Comparison of ENCODE assay signal across 35 cellular contexts in the genomic region with DNA sequence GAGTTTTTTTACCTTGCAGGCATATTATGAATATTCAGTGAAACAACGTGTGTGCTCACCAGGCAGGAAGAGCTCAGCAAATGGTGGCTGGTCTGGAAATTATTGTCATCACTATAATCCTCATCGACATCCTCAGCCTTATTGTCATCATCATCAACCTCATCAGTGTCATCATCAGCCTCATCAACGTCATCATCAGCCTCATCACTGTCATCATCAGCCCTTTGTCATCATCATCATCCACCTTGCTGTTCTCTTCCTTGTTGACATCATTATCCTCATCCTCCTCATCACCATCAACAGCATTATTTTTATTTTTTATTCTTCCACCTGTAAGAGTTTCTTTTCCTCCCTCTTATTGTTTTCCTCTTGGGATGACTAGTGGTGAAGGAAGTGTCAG.
"Had no signal": no experiment of that assay in that cellular context is flagged by ENCODE, and none has a peak within 500 bp of the region (broad histone marks: within the 10 kb centered on the region; RNA-seq: fewer than 3 reads in every experiment).

No MANE protein-coding gene starts in this region.

- H3K27me3 ChIP-seq: body of pancreas, brain microvascular endothelial cell, breast epithelium had no signal

- H3K4me1 Mint-ChIP-seq: activated CD4-positive, alpha-beta memory T cell treated with anti-CD3 and anti-CD28 coated beads, Interleukin-2, amount 10 ng/mL, durations not matched to agents 7 days and 5 days; activated CD4-positive, alpha-beta T cell treated with anti-CD3 and anti-CD28 coated beads, Interleukin-2, amount 10 ng/mL, durations not matched to agents 7 days and 5 days; activated CD8-positive, alpha-beta memory T cell treated with anti-CD3 and anti-CD28 coated beads, Interleukin-2, amount 10 ng/mL, durations not matched to agents 7 days and 5 days; activated naive CD8-positive, alpha-beta T cell treated with anti-CD3 and anti-CD28 coated beads for 36 hours; activated T-helper 17 cell treated with anti-CD3 and anti-CD28 coated beads, Interleukin-2, amount 50 U/mL, for 72 hours had no signal

- DNase-seq: activated B cell treated with CpG ODN at 0.5 μM for 24 hours; activated CD4-positive, alpha-beta memory T cell treated with anti-CD3 and anti-CD28 coated beads, Interleukin-2, amount 10 ng/mL, durations not matched to agents 7 days and 5 days; activated CD4-positive, alpha-beta T cell treated with anti-CD3 and anti-CD28 coated beads for 4 hours; activated CD4-positive, alpha-beta T cell treated with anti-CD3 and anti-CD28 coated beads, Interleukin-2, amount 10 ng/mL, durations not matched to agents 7 days and 5 days; activated CD4-positive, alpha-beta T cell treated with anti-CD3 and anti-CD28 coated beads, Interleukin-2, amount 50 U/mL, for 48 hours; activated CD4-positive, CD25-positive, alpha-beta regulatory T cell treated with anti-CD3 and anti-CD28 coated beads, Interleukin-2, amount 50 U/mL, for 72 hours; activated CD8-positive, alpha-beta memory T cell treated with anti-CD3 and anti-CD28 coated beads, Interleukin-2, amount 10 ng/mL, durations not matched to agents 7 days and 5 days; activated CD8-positive, alpha-beta memory T cell treated with anti-CD3 and anti-CD28 coated beads, Interleukin-2, amount 50 U/mL, for 48 hours; activated CD8-positive, alpha-beta T cell treated with anti-CD3 and anti-CD28 coated beads, Interleukin-2, amount 10 ng/mL, durations not matched to agents 7 days and 5 days; activated effector memory CD4-positive, alpha-beta T cell treated with anti-CD3 and anti-CD28 coated beads, Interleukin-2, amount 50 U/mL, for 16 hours; activated gamma-delta T cell treated with Interleukin-2 at 50 U/mL for 16 hours; activated naive CD4-positive, alpha-beta T cell; activated naive CD4-positive, alpha-beta T cell treated with anti-CD3 and anti-CD28 coated beads for 36 hours; activated naive CD4-positive, alpha-beta T cell treated with anti-CD3 and anti-CD28 coated beads, Interleukin-2, amount 50 U/mL, for 16 hours; activated naive CD8-positive, alpha-beta T cell treated with anti-CD3 and anti-CD28 coated beads for 36 hours; activated T-cell treated with anti-CD3 and anti-CD28 coated beads, Interleukin-2, amount 50 U/mL, for 24 hours; activated T-cell treated with anti-CD3 and anti-CD28 coated beads, Interleukin-2, amount 50 U/mL, for 72 hours; adrenal gland; amniotic stem cell; aorta; body of pancreas; brain microvascular endothelial cell; central memory CD4-positive, alpha-beta T cell; T-helper 1 cell; T-helper 2 cell; T-helper 9 cell had no signal

- FAIRE-seq: astrocyte, TTC549 had no signal

- H3K4me1 ChIP-seq: adrenal gland, body of pancreas, breast epithelium had no signal

- H3K36me3 ChIP-seq: adrenal gland, brain microvascular endothelial cell, breast epithelium had no signal

- H3K9me3 Mint-ChIP-seq: activated B cell treated with CpG ODN at 0.5 μM for 24 hours; activated CD4-positive, alpha-beta memory T cell treated with anti-CD3 and anti-CD28 coated beads, Interleukin-2, amount 10 ng/mL, durations not matched to agents 7 days and 5 days; activated CD4-positive, alpha-beta T cell treated with anti-CD3 and anti-CD28 coated beads, Interleukin-2, amount 10 ng/mL, durations not matched to agents 7 days and 5 days; activated naive CD4-positive, alpha-beta T cell treated with anti-CD3 and anti-CD28 coated beads for 36 hours; activated naive CD4-positive, alpha-beta T cell treated with anti-CD3 and anti-CD28 coated beads, Interleukin-2, amount 50 U/mL, for 72 hours; activated naive CD8-positive, alpha-beta T cell treated with anti-CD3 and anti-CD28 coated beads for 36 hours; activated T-cell treated with anti-CD3 and anti-CD28 coated beads, Interleukin-2, amount 50 U/mL, for 24 hours; activated T-cell treated with anti-CD3 and anti-CD28 coated beads, Interleukin-2, amount 50 U/mL, for 72 hours; activated T-helper 1 cell treated with anti-CD3 and anti-CD28 coated beads, Interleukin-12 subunit alpha, Interleukin-12 subunit beta, Interleukin-2, Interleukin-4 antibody, amounts not matched to agents 30 ng/mL and 10 ng/mL and 1 ng/mL, durations not matched to agents 14 hours and 24 hours and 36 hours; activated T-helper 17 cell treated with anti-CD3 and anti-CD28 coated beads, Interleukin-2, amount 50 U/mL, for 72 hours; T-helper 1 cell treated with Interleukin-12 subunit alpha and Interleukin-12 subunit beta and Interleukin-4 antibody, amounts not matched to agents 30 μg/mL and 1 μg/mL, for 36 hours; T-helper 2 cell treated with Interferon-gamma antibody and Interleukin-4, amounts not matched to agents 5 μg/mL and 100 μg/mL, for 36 hours had no signal

- H3K4me3 ChIP-seq: adrenal gland, body of pancreas, breast epithelium had no signal

- H3K27ac ChIP-seq: adrenal gland, body of pancreas, brain microvascular endothelial cell, breast epithelium, VCaP had no signal

- H3K36me3 Mint-ChIP-seq: activated CD8-positive, alpha-beta memory T cell treated with anti-CD3 and anti-CD28 coated beads, Interleukin-2, amount 10 ng/mL, durations not matched to agents 7 days and 5 days; activated naive CD4-positive, alpha-beta T cell treated with anti-CD3 and anti-CD28 coated beads, Interleukin-2, amount 50 U/mL, for 72 hours; activated naive CD8-positive, alpha-beta T cell treated with anti-CD3 and anti-CD28 coated beads for 36 hours had no signal

- H3K27ac Mint-ChIP-seq: activated B cell treated with CpG ODN at 0.5 μM for 24 hours; activated CD4-positive, alpha-beta memory T cell treated with anti-CD3 and anti-CD28 coated beads, Interleukin-2, amount 10 ng/mL, durations not matched to agents 7 days and 5 days; activated CD4-positive, alpha-beta T cell treated with anti-CD3 and anti-CD28 coated beads, Interleukin-2, amount 10 ng/mL, durations not matched to agents 7 days and 5 days; activated CD8-positive, alpha-beta memory T cell treated with anti-CD3 and anti-CD28 coated beads, Interleukin-2, amount 10 ng/mL, durations not matched to agents 7 days and 5 days; activated CD8-positive, alpha-beta T cell treated with anti-CD3 and anti-CD28 coated beads, Interleukin-2, amount 10 ng/mL, durations not matched to agents 7 days and 5 days; activated naive CD4-positive, alpha-beta T cell treated with anti-CD3 and anti-CD28 coated beads for 36 hours; activated naive CD4-positive, alpha-beta T cell treated with anti-CD3 and anti-CD28 coated beads, Interleukin-2, amount 50 U/mL, for 72 hours; activated naive CD8-positive, alpha-beta T cell treated with anti-CD3 and anti-CD28 coated beads for 36 hours; activated T-cell treated with anti-CD3 and anti-CD28 coated beads, Interleukin-2, amount 50 U/mL, for 24 hours; activated T-cell treated with anti-CD3 and anti-CD28 coated beads, Interleukin-2, amount 50 U/mL, for 72 hours; activated T-helper 1 cell treated with anti-CD3 and anti-CD28 coated beads, Interleukin-12 subunit alpha, Interleukin-12 subunit beta, Interleukin-2, Interleukin-4 antibody, amounts not matched to agents 30 ng/mL and 10 ng/mL and 1 ng/mL, durations not matched to agents 14 hours and 24 hours and 36 hours; activated T-helper 17 cell treated with anti-CD3 and anti-CD28 coated beads, Interleukin-2, amount 50 U/mL, for 72 hours; T-helper 1 cell treated with Interleukin-12 subunit alpha and Interleukin-12 subunit beta and Interleukin-4 antibody, amounts not matched to agents 30 μg/mL and 1 μg/mL, for 36 hours; T-helper 2 cell treated with Interferon-gamma antibody and Interleukin-4, amounts not matched to agents 5 μg/mL and 100 μg/mL, for 36 hours had no signal

- ATAC-seq: activated CD8-positive, alpha-beta memory T cell treated with anti-CD3 and anti-CD28 coated beads, Interleukin-2, amount 10 ng/mL, durations not matched to agents 7 days and 5 days; activated CD8-positive, alpha-beta T cell treated with anti-CD3 and anti-CD28 coated beads, Interleukin-2, amount 10 ng/mL, durations not matched to agents 7 days and 5 days; activated naive CD4-positive, alpha-beta T cell treated with anti-CD3 and anti-CD28 coated beads, Interleukin-2, amount 50 U/mL, for 72 hours; activated T-cell treated with anti-CD3 and anti-CD28 coated beads, Interleukin-2, amount 50 U/mL, for 72 hours; activated T-helper 17 cell treated with anti-CD3 and anti-CD28 coated beads, Interleukin-2, amount 50 U/mL, for 72 hours; body of pancreas had no signal

- H3K4me3 Mint-ChIP-seq: activated B cell treated with CpG ODN at 0.5 μM for 24 hours; activated CD4-positive, alpha-beta memory T cell treated with anti-CD3 and anti-CD28 coated beads, Interleukin-2, amount 10 ng/mL, durations not matched to agents 7 days and 5 days; activated CD4-positive, alpha-beta T cell treated with anti-CD3 and anti-CD28 coated beads, Interleukin-2, amount 10 ng/mL, durations not matched to agents 7 days and 5 days; activated CD8-positive, alpha-beta memory T cell treated with anti-CD3 and anti-CD28 coated beads, Interleukin-2, amount 10 ng/mL, durations not matched to agents 7 days and 5 days; activated CD8-positive, alpha-beta T cell treated with anti-CD3 and anti-CD28 coated beads, Interleukin-2, amount 10 ng/mL, durations not matched to agents 7 days and 5 days; activated naive CD4-positive, alpha-beta T cell treated with anti-CD3 and anti-CD28 coated beads for 36 hours; activated naive CD8-positive, alpha-beta T cell treated with anti-CD3 and anti-CD28 coated beads for 36 hours; activated T-cell treated with anti-CD3 and anti-CD28 coated beads, Interleukin-2, amount 50 U/mL, for 24 hours; activated T-cell treated with anti-CD3 and anti-CD28 coated beads, Interleukin-2, amount 50 U/mL, for 72 hours; activated T-helper 1 cell treated with anti-CD3 and anti-CD28 coated beads, Interleukin-12 subunit alpha, Interleukin-12 subunit beta, Interleukin-2, Interleukin-4 antibody, amounts not matched to agents 30 ng/mL and 10 ng/mL and 1 ng/mL, durations not matched to agents 14 hours and 24 hours and 36 hours; activated T-helper 17 cell treated with anti-CD3 and anti-CD28 coated beads, Interleukin-2, amount 50 U/mL, for 72 hours; T-helper 1 cell treated with Interleukin-12 subunit alpha and Interleukin-12 subunit beta and Interleukin-4 antibody, amounts not matched to agents 30 μg/mL and 1 μg/mL, for 36 hours; T-helper 2 cell treated with Interferon-gamma antibody and Interleukin-4, amounts not matched to agents 5 μg/mL and 100 μg/mL, for 36 hours had no signal

- H3K27me3 Mint-ChIP-seq: activated CD4-positive, alpha-beta memory T cell treated with anti-CD3 and anti-CD28 coated beads, Interleukin-2, amount 10 ng/mL, durations not matched to agents 7 days and 5 days; activated CD8-positive, alpha-beta memory T cell treated with anti-CD3 and anti-CD28 coated beads, Interleukin-2, amount 10 ng/mL, durations not matched to agents 7 days and 5 days had no signal

- H3K9me3 ChIP-seq: adrenal gland, body of pancreas, breast epithelium had no signal
